13 cellular contexts compared by ENCODE assay signal in genomic region chr3:100954990-100955389, GRCh38. TPM values are rescaled to one million over a fixed set of nuclear protein-coding genes. Genes with fewer than 3 reads are reported as not detected.
DNase-seq lines count a peak whose midpoint lies in the region; TF ChIP-seq lines count a peak whose summit lies in the region.
"Had no signal": no experiment of that assay in that cellular context is flagged by ENCODE, and none has a peak within 500 bp of the region (broad histone marks: within the 10 kb centered on the region; RNA-seq: fewer than 3 reads in every experiment).

No MANE protein-coding gene starts in this region.

- H3K4me2 ChIP-seq in SK-N-SH: peak overlapping the region; percentile 64

- H3K27me3 ChIP-seq in SK-N-SH (ENCODE audit: insufficient read depth) (no peaks in the 10 kb centered on the region), WERI-Rb-1 (ENCODE audit: insufficient read depth, low read depth, severe bottlenecking) (no peaks in the 10 kb centered on the region), SJCRH30 (no peaks in the 10 kb centered on the region)
- H3K27me3 ChIP-seq: pancreas had no signal

- TF ChIP-seq EP300 in SK-N-SH (IDR thresholded peaks at IDR 0.05; ENCODE audit: borderline replicate concordance in 1 of 2, low read depth in 1 of 2, low read length in 1 of 2): peak in 1 of 2 experiments; percentile 81; a peak in 2 of 4 replicates

- H3K27ac ChIP-seq in SK-N-SH (ENCODE audit: low read depth in 2 of 2, low read length in 1 of 2): peak overlapping the region; percentile 36 to 74
- H3K27ac ChIP-seq in WERI-Rb-1: no peak overlapping the region
- no peak overlapping the region for H3K27ac ChIP-seq in SJCRH30
- H3K27ac ChIP-seq: dorsolateral prefrontal cortex, pancreas had no signal

- no peak for TF ChIP-seq CTCF in SK-N-SH (IDR thresholded peaks at IDR 0.05)
- TF ChIP-seq CTCF in osteocyte (IDR thresholded peaks at IDR 0.05): no peak
- TF ChIP-seq CTCF in WERI-Rb-1 (IDR thresholded peaks at IDR 0.05; ENCODE audit: low read depth, low read length): no peak

- peaks cover 6% of the 10 kb centered on the region for H3K36me3 Mint-ChIP-seq in osteocyte (ENCODE audit: unreplicated experiment)

- H3K36me3 ChIP-seq in SK-N-SH (replicated peaks in 1 of 2; ENCODE audit: control insufficient read depth in 1 of 2, insufficient read depth in 2 of 2, low read length in 1 of 2): no peaks in the 10 kb centered on the region
- H3K36me3 ChIP-seq in WERI-Rb-1: no peaks in the 10 kb centered on the region
- H3K36me3 ChIP-seq in SJCRH30: no peaks in the 10 kb centered on the region
- H3K36me3 ChIP-seq: pancreas had no signal

- H3K27me3 Mint-ChIP-seq in osteocyte (ENCODE audit: unreplicated experiment): no peaks in the 10 kb centered on the region

- peaks cover 0 to 8% of the 10 kb centered on the region in 2 experiments; a peak in 2 of 4 replicates for H3K4me1 ChIP-seq in SK-N-SH (ENCODE audit: control insufficient read depth in 1 of 2, insufficient read depth in 2 of 2, low read depth in 1 of 2, low read length in 1 of 2)
- no peaks in the 10 kb centered on the region for H3K4me1 ChIP-seq in SJCRH30
- H3K4me1 ChIP-seq: pancreas had no signal

- H3K4me3 ChIP-seq in SK-N-SH (ENCODE audit: low read depth in 2 of 2, low read length in 1 of 2) (no peak overlapping the region), WERI-Rb-1 (ENCODE audit: low read depth, low read length) (no peak overlapping the region), SJCRH30 (no peak overlapping the region)
- H3K4me3 ChIP-seq: dorsolateral prefrontal cortex, pancreas had no signal

- H3K9me3 ChIP-seq in SK-N-SH (peaks cover 5% of the 10 kb centered on the region; the same call in 1 of the 2 replicates), WERI-Rb-1 (ENCODE audit: severe bottlenecking) (peaks cover 2% of the 10 kb centered on the region), SJCRH30 (replicated peaks) (peaks cover 6% of the 10 kb centered on the region)
- H3K9me3 ChIP-seq: pancreas had no signal

- peaks cover 33% of the 10 kb centered on the region for H3F3A ChIP-seq in SK-N-SH (replicated peaks; ENCODE audit: insufficient read depth)

- TF ChIP-seq RAD21 in SK-N-SH (IDR thresholded peaks at IDR 0.05; ENCODE audit: low read length): no peak

- no peaks in the 10 kb centered on the region for H3K79me2 ChIP-seq in SK-N-SH (ENCODE audit: insufficient read depth)

- peak overlapping the region; percentile 46 for H3K4me3 Mint-ChIP-seq in osteocyte (ENCODE audit: unreplicated experiment)
- H3K4me3 Mint-ChIP-seq: T-helper 1 cell treated with Interleukin-12 subunit alpha and Interleukin-12 subunit beta and Interleukin-4 antibody, amounts not matched to agents 30 μg/mL and 1 μg/mL, for 36 hours had no signal

- CTCF ChIA-PET in SK-N-SH (lab: Yijun Ruan, JAX): no interaction called here

- H4K20me1 ChIP-seq in SK-N-SH (ENCODE audit: insufficient read depth): no peaks in the 10 kb centered on the region

- peak overlapping the region; percentile 34; the same call in 1 of the 2 replicates for H3K9ac ChIP-seq in SK-N-SH

- peaks cover 9% of the 10 kb centered on the region for H3K9me3 Mint-ChIP-seq in osteocyte (ENCODE audit: unreplicated experiment)

- H3K4me1 Mint-ChIP-seq in osteocyte (ENCODE audit: unreplicated experiment): peaks cover 21% of the 10 kb centered on the region

- no peaks in the 10 kb centered on the region for H3K9me2 ChIP-seq in SK-N-SH

- POLR2A ChIA-PET in SK-N-SH (lab: Yijun Ruan, JAX): no interaction called here

- peak overlapping the region; percentile 83 for H3K27ac Mint-ChIP-seq in osteocyte (ENCODE audit: unreplicated experiment)
- H3K27ac Mint-ChIP-seq: T-helper 1 cell treated with Interleukin-12 subunit alpha and Interleukin-12 subunit beta and Interleukin-4 antibody, amounts not matched to agents 30 μg/mL and 1 μg/mL, for 36 hours had no signal

- DNase-seq in AG08395 (ENCODE audit: low spot score) (peak; percentile 90), SK-N-SH (no peak), fibroblast of peridontal ligament (ENCODE audit: extremely low read depth) (peak; percentile 98), osteocyte (ENCODE audit: extremely low spot score, unreplicated experiment) (no peak), WERI-Rb-1 (no peak), NCI-H82 (lab: John Stamatoyannopoulos, UW) (no peak), SK-N-DZ (ENCODE audit: low spot score) (no peak), SJCRH30 (no peak)
- DNase-seq: dorsolateral prefrontal cortex, KG1, NCI-H69, pancreas had no signal

- WGBS in SK-N-SH (ENCODE audit: low lambda C conversion rate): 5% methylated on average over 4 of the region's 4 CpGs

- no peak overlapping the region for H2AFZ ChIP-seq in SK-N-SH (ENCODE audit: low read depth)

TF ChIP-seq in SK-N-SH, 30 proteins besides CTCF, POLR2A, EP300 and RAD21 (continues in another document):
- TF ChIP-seq FOSL2 (IDR thresholded peaks at IDR 0.05; ENCODE audit: borderline replicate concordance, low read depth): peak; percentile 87
- 0 out of 2 replicates have a peak, but pooled peaks have one; percentile 11 for TF ChIP-seq TAF1 (IDR thresholded peaks at IDR 0.05; ENCODE audit: borderline replicate concordance, low read depth, low read length)
- TF ChIP-seq ZBTB33 (IDR thresholded peaks at IDR 0.05; ENCODE audit: borderline replicate concordance, low read depth): peak; percentile 31; the same call in 1 of the 2 replicates
- TF ChIP-seq IRF3 (IDR thresholded peaks at IDR 0.05; ENCODE audit: low read depth, low read length): no peak
- TF ChIP-seq TCF12 (IDR thresholded peaks at IDR 0.05): peak; percentile 88
- peak; percentile 66 for TF ChIP-seq TEAD4 (IDR thresholded peaks at IDR 0.05; ENCODE audit: borderline replicate concordance, insufficient read depth)
- no peak for TF ChIP-seq GABPA (IDR thresholded peaks at IDR 0.05; ENCODE audit: low read depth)
- peak; percentile 45; the same call in 1 of the 2 replicates for TF ChIP-seq MEF2A (IDR thresholded peaks at IDR 0.05; ENCODE audit: borderline replicate concordance, low read depth)
- TF ChIP-seq JUND (IDR thresholded peaks at IDR 0.05): peak; percentile 81
- TF ChIP-seq FOXJ3 (CRISPR knock-in tag; IDR thresholded peaks at IDR 0.05): no peak
- TF ChIP-seq SMC3 (IDR thresholded peaks at IDR 0.05; ENCODE audit: low read depth, low read length): no peak
- no peak for TF ChIP-seq GATA2 (CRISPR knock-in tag; IDR thresholded peaks at IDR 0.05)
- no peak for TF ChIP-seq REST (IDR thresholded peaks at IDR 0.05; ENCODE audit: low read depth, low read length)
- no peak for TF ChIP-seq CHD2 (IDR thresholded peaks at IDR 0.05; ENCODE audit: low read length, partially characterized antibody)
- no peak for TF ChIP-seq ELF1 (IDR thresholded peaks at IDR 0.05)

RNA-seq across cellular contexts. Expression of gene ABI3BP, which starts 38.2 kb away (rescaled TPM):
- 5.1 and 8.4 TPM in 2 replicates for polyA plus RNA-seq in SK-N-SH (2012; rRNA removed)
- polyA plus RNA-seq in SK-N-SH (2012; cell fraction: cytosol; rRNA removed): 10.0 and 10.1 TPM in 2 replicates
- polyA plus RNA-seq in SK-N-SH (2012; cell fraction: nucleus; rRNA removed): 6.8 and 10.8 TPM in 2 replicates
- 157 and 175 TPM in 2 replicates for total RNA-seq in osteocyte
- not detected in 2 replicates for polyA plus RNA-seq in SK-N-DZ (2014; cell fraction: cytosol; rRNA removed)
- polyA plus RNA-seq in SK-N-DZ (2014; cell fraction: nucleus; rRNA removed): not detected in 2 replicates
- total RNA-seq in SJCRH30 (2014; rRNA removed; shearing (Covaris generic)): 0.61 and 0.63 TPM in 2 replicates

Comparison
In these comparisons a context has a peak if more than half of its experiments do, and no peak if none do; other contexts are left out.
1. DNase-seq: peak in AG08395 (single experiment) and fibroblast of peridontal ligament (single experiment); none in SK-N-SH (single experiment), osteocyte (single experiment), WERI-Rb-1 (single experiment), NCI-H82 (single experiment), SK-N-DZ (single experiment) and SJCRH30 (0 of 2).
2. H3K27ac ChIP-seq: peak in SK-N-SH (2 of 2); none in WERI-Rb-1 (single experiment) and SJCRH30 (single experiment).
3. RNA of gene ABI3BP, which starts 38.2 kb away (total RNA-seq): 157 to 175 TPM in osteocyte; 0.61 to 0.63 TPM in SJCRH30; every median in the first group is over 10 times any median in the second.